18 cellular contexts compared by ENCODE assay signal in genomic region chr3:33426068-33426467, GRCh38. TPM values are rescaled to one million over a fixed set of nuclear protein-coding genes. Genes with fewer than 3 reads are reported as not detected.
DNase-seq lines count a peak whose midpoint lies in the region; ATAC-seq, FAIRE-seq and TF ChIP-seq lines count a peak whose summit lies in the region.
"Had no signal": no experiment of that assay in that cellular context is flagged by ENCODE, and none has a peak within 500 bp of the region (broad histone marks: within the 10 kb centered on the region; RNA-seq: fewer than 3 reads in every experiment).

No MANE protein-coding gene starts in this region.

- TF ChIP-seq RAD21 in H1 (IDR thresholded peaks at IDR 0.05 in 1 of 2, conservative IDR thresholded peaks at IDR 0.05 in 1 of 2; ENCODE audit: low read depth in 2 of 2, low read length in 2 of 2) = no peak

- no peak overlapping the region for H2AK5ac ChIP-seq in H1 (ENCODE audit: low read depth, low read length)

- H3K27ac ChIP-seq in H1 (ENCODE audit: low read depth, low read length) (no peak overlapping the region), gastrocnemius medialis (peak overlapping the region; percentile 27 to 84 (median 78)), GM23248 (no peak overlapping the region)
- H3K27ac ChIP-seq: neutrophil had no signal

- H4K5ac ChIP-seq in H1 (ENCODE audit: insufficient read length, low read depth, low read length) = no peak overlapping the region

- H3K4me3 ChIP-seq in H1 (ENCODE audit: extremely low read depth in 1 of 4, insufficient read depth in 2 of 4, low read depth in 3 of 4, low read length in 4 of 4) (peak overlapping the region in 1 of 4 experiments; percentile 30; a peak in 1 of 8 replicates), gastrocnemius medialis (no peak overlapping the region), GM23248 (no peak overlapping the region)

- TF ChIP-seq POLR2A in H1 (IDR thresholded peaks at IDR 0.05; ENCODE audit: control extremely low read depth in 1 of 2, low read depth in 2 of 2, low read length in 2 of 2) (no peak), gastrocnemius medialis (IDR thresholded peaks at IDR 0.05) (no peak)

- in situ Hi-C loops in gastrocnemius medialis (cut with MboI; ENCODE audit: low sequenced_read_pairs in 4 of 4) = no loop called here
- in situ Hi-C loops in GM23248 (cut with MboI) = no loop called here

- peaks cover 37% of the 10 kb centered on the region for H3K4me1 Mint-ChIP-seq in activated CD4-positive, alpha-beta T cell treated with anti-CD3 and anti-CD28 coated beads, Interleukin-2, amount 10 ng/mL, durations not matched to agents 7 days and 5 days

- H3F3A ChIP-seq in GM23248 (ENCODE audit: insufficient read depth) = no peaks in the 10 kb centered on the region

- H3K36me3 Mint-ChIP-seq in activated CD4-positive, alpha-beta T cell treated with anti-CD3 and anti-CD28 coated beads, Interleukin-2, amount 10 ng/mL, durations not matched to agents 7 days and 5 days (ENCODE audit: low read depth) = peaks cover 26% of the 10 kb centered on the region

- H4K91ac ChIP-seq in H1 (replicated peaks; ENCODE audit: insufficient read length, low read length) = no peak overlapping the region

- no peak overlapping the region for H2BK15ac ChIP-seq in H1 (ENCODE audit: low read length)

- peak; percentile 96 for FAIRE-seq in H1 (lab: Jason Lieb, UNC)
- FAIRE-seq: frontal cortex had no signal

- no peak overlapping the region for H3K4ac ChIP-seq in H1 (replicated peaks; ENCODE audit: insufficient read length, low read depth, low read length)

- H3K36me3 ChIP-seq in H1 (ENCODE audit: control insufficient read depth in 2 of 4, insufficient read depth in 4 of 4, low read length in 3 of 4) (peaks cover 0 to 18% (median 7%) of the 10 kb centered on the region in 4 experiments; a peak in 4 of 8 replicates), gastrocnemius medialis (peaks cover 0 to 15% of the 10 kb centered on the region in 2 donors), GM23248 (ENCODE audit: low read depth) (peaks cover 20% of the 10 kb centered on the region)

- no peak overlapping the region for H4K8ac ChIP-seq in H1 (ENCODE audit: extremely low read depth, insufficient read depth, low read length)

- H2BK5ac ChIP-seq in H1 (ENCODE audit: low read depth, low read length) = no peak overlapping the region

- H3K56ac ChIP-seq in H1 (replicated peaks; ENCODE audit: insufficient read length, low read depth, low read length) = no peak overlapping the region

- 0 out of 2 replicates have a peak, but pooled peaks cover 2% of the 10 kb centered on the region for H3K23me2 ChIP-seq in H1 (ENCODE audit: low read depth, low read length)

- H3K23ac ChIP-seq in H1 (ENCODE audit: insufficient read length) = no peak overlapping the region

- TF ChIP-seq EP300 in H1 (IDR thresholded peaks at IDR 0.05; ENCODE audit: borderline replicate concordance in 1 of 2, low read depth in 2 of 2, low read length in 2 of 2) = peak in 1 of 2 experiments; percentile 59; a peak in 1 of 3 replicates

- peaks cover 10 to 86% of the 10 kb centered on the region in 2 experiments for H3K79me2 ChIP-seq in H1 (ENCODE audit: control insufficient read depth in 1 of 2, insufficient read depth in 2 of 2, low read length in 2 of 2)
- peaks cover 100% of the 10 kb centered on the region for H3K79me2 ChIP-seq in GM23248 (ENCODE audit: insufficient read depth)

- H3K27me3 ChIP-seq in H1 (replicated peaks in 1 of 4; ENCODE audit: control insufficient read depth in 3 of 4, extremely low read depth in 1 of 4, insufficient read depth in 3 of 4, low read length in 3 of 4) (no peaks in the 10 kb centered on the region), gastrocnemius medialis (no peaks in the 10 kb centered on the region), GM23248 (replicated peaks; ENCODE audit: insufficient read depth) (no peaks in the 10 kb centered on the region)
- H3K27me3 ChIP-seq: neutrophil had no signal

- H3K4me1 ChIP-seq in H1 (replicated peaks in 1 of 4; ENCODE audit: control insufficient read depth in 3 of 4, insufficient read depth in 4 of 4, low read length in 3 of 4) (peaks cover 11 to 36% (median 24%) of the 10 kb centered on the region in 4 experiments), gastrocnemius medialis (peaks cover 43 to 54% of the 10 kb centered on the region in 2 donors), GM23248 (ENCODE audit: insufficient read depth) (peaks cover 4% of the 10 kb centered on the region; the same call in 1 of the 2 replicates)

- CTCF ChIA-PET in H1 (lab: Charles Lee; ENCODE audit: partially characterized antibody) = interaction anchor here (0.9 kb wide), 1 partner anchor 14 kb away, joined by 3 read pairs; the partner anchor contains the start of gene UBP1
- CTCF ChIA-PET in activated CD4-positive, alpha-beta T cell treated with anti-CD3 and anti-CD28 coated beads, Interleukin-2, amount 10 ng/mL, durations not matched to agents 7 days and 5 days (lab: Charles Lee) = no interaction called here

- no peaks in the 10 kb centered on the region for H3K9me2 ChIP-seq in GM23248 (ENCODE audit: insufficient read depth)

- TF ChIP-seq CTCF in H1 (IDR thresholded peaks at IDR 0.05; ENCODE audit: control extremely low read depth in 1 of 3, insufficient read depth in 1 of 3, low read depth in 1 of 3, low read length in 3 of 3) (no peak), gastrocnemius medialis (IDR thresholded peaks at IDR 0.05 in 4 of 5, conservative IDR thresholded peaks at IDR 0.05 in 1 of 5) (no peak)

- H3K9me3 ChIP-seq in H1 (ENCODE audit: insufficient read depth in 2 of 2, low read depth in 1 of 2, low read length in 1 of 2) (no peaks in the 10 kb centered on the region), gastrocnemius medialis (no peaks in the 10 kb centered on the region), GM23248 (ENCODE audit: low read depth) (no peaks in the 10 kb centered on the region)
- H3K9me3 ChIP-seq: neutrophil had no signal

- H2BK120ac ChIP-seq in H1 (replicated peaks; ENCODE audit: low read depth, low read length) = no peak overlapping the region

- peaks cover 7% of the 10 kb centered on the region; the same call in 1 of the 2 replicates for H3K79me1 ChIP-seq in H1 (ENCODE audit: low read depth, low read length)

- H3K9me3 Mint-ChIP-seq in activated CD4-positive, alpha-beta T cell treated with anti-CD3 and anti-CD28 coated beads, Interleukin-2, amount 10 ng/mL, durations not matched to agents 7 days and 5 days = peaks cover 6% of the 10 kb centered on the region
- H3K9me3 Mint-ChIP-seq: activated B cell treated with CpG ODN at 0.5 μM for 24 hours; T-helper 1 cell treated with Interleukin-12 subunit alpha and Interleukin-12 subunit beta and Interleukin-4 antibody, amounts not matched to agents 30 μg/mL and 1 μg/mL, for 36 hours had no signal

- POLR2A ChIA-PET in H1 (lab: Charles Lee; ENCODE audit: partially characterized antibody) = interaction anchor here (1.0 to 7.4 kb wide), 2 partner anchors 9 to 14 kb away, joined by 5 to 82 read pairs; partner anchors contain the start of gene UBP1
- POLR2A ChIA-PET in activated CD4-positive, alpha-beta T cell treated with anti-CD3 and anti-CD28 coated beads, Interleukin-2, amount 10 ng/mL, durations not matched to agents 7 days and 5 days (lab: Charles Lee) = no interaction called here

- ATAC-seq in gastrocnemius medialis = no peak
- ATAC-seq in GM18870 (IDR thresholded peaks at IDR 0.05; ENCODE audit: unreplicated experiment) = no peak

- H3K14ac ChIP-seq in H1 (ENCODE audit: insufficient read length) = no peak overlapping the region

- H3K9ac ChIP-seq in H1 (replicated peaks in 1 of 4; ENCODE audit: extremely low read depth in 1 of 4, low read depth in 3 of 4, low read length in 3 of 4) (no peak overlapping the region), GM23248 (no peak overlapping the region)

- intact Hi-C loops in gastrocnemius medialis (cut with DNase I; ENCODE audit: low total_unique reads) = no loop called here

- peaks cover 7 to 16% of the 10 kb centered on the region in 2 experiments for H4K20me1 ChIP-seq in H1 (replicated peaks in 1 of 2; ENCODE audit: control insufficient read depth in 1 of 2, insufficient read depth in 2 of 2, low read length in 2 of 2)
- peaks cover 11% of the 10 kb centered on the region; the same call in 1 of the 2 replicates for H4K20me1 ChIP-seq in GM23248 (ENCODE audit: insufficient read depth)

- H3K27ac Mint-ChIP-seq in activated CD4-positive, alpha-beta T cell treated with anti-CD3 and anti-CD28 coated beads, Interleukin-2, amount 10 ng/mL, durations not matched to agents 7 days and 5 days = no peak overlapping the region
- H3K27ac Mint-ChIP-seq: activated B cell treated with CpG ODN at 0.5 μM for 24 hours; T-helper 1 cell treated with Interleukin-12 subunit alpha and Interleukin-12 subunit beta and Interleukin-4 antibody, amounts not matched to agents 30 μg/mL and 1 μg/mL, for 36 hours had no signal

- no peak overlapping the region for H3K18ac ChIP-seq in H1 (ENCODE audit: extremely low read depth, low read length)

- no peak overlapping the region for H3K4me3 Mint-ChIP-seq in activated CD4-positive, alpha-beta T cell treated with anti-CD3 and anti-CD28 coated beads, Interleukin-2, amount 10 ng/mL, durations not matched to agents 7 days and 5 days
- H3K4me3 Mint-ChIP-seq: activated B cell treated with CpG ODN at 0.5 μM for 24 hours; T-helper 1 cell treated with Interleukin-12 subunit alpha and Interleukin-12 subunit beta and Interleukin-4 antibody, amounts not matched to agents 30 μg/mL and 1 μg/mL, for 36 hours had no signal

- H2AFZ ChIP-seq in H1 (ENCODE audit: low read length) (no peak overlapping the region), GM23248 (no peak overlapping the region)

- no peaks in the 10 kb centered on the region for H3K27me3 Mint-ChIP-seq in activated CD4-positive, alpha-beta T cell treated with anti-CD3 and anti-CD28 coated beads, Interleukin-2, amount 10 ng/mL, durations not matched to agents 7 days and 5 days
- H3K27me3 Mint-ChIP-seq: activated B cell treated with CpG ODN at 0.5 μM for 24 hours had no signal

- peak; percentile 55 for DNase-seq in NCI-H2107 treated with DMSO at 0.1 percent for 48 hours (lab: John Stamatoyannopoulos, UW; ENCODE audit: unreplicated experiment)
- no peak for DNase-seq in NCI-H2107 (lab: John Stamatoyannopoulos, UW)
- DNase-seq in NCI-H345 (lab: John Stamatoyannopoulos, UW) = peak; percentile 93
- no peak for DNase-seq in H1 (ENCODE audit: low read depth in 1 of 2, low spot score in 2 of 2)
- DNase-seq in gastrocnemius medialis = no peak
- no peak for DNase-seq in GM23248
- DNase-seq in activated CD4-positive, alpha-beta T cell treated with anti-CD3 and anti-CD28 coated beads, Interleukin-2, amount 10 ng/mL, durations not matched to agents 7 days and 5 days = no peak
- DNase-seq: activated B cell treated with CpG ODN at 0.5 μM for 24 hours; activated effector memory CD4-positive, alpha-beta T cell treated with Interleukin-2 at 50 U/mL for 16 hours; amniotic stem cell; DND-41; Karpas-422; NCI-H1694; stimulated activated naive CD4-positive, alpha-beta T cell had no signal

- no peak overlapping the region for H2BK20ac ChIP-seq in H1 (ENCODE audit: low read length)

- peak overlapping the region; percentile 38 to 50; a peak in 3 of 4 replicates for H3K4me2 ChIP-seq in H1 (ENCODE audit: insufficient read depth in 1 of 2, low read depth in 2 of 2, low read length in 2 of 2)
- H3K4me2 ChIP-seq in GM23248 (ENCODE audit: unreplicated experiment) = no peak overlapping the region

- H2BK12ac ChIP-seq in H1 (ENCODE audit: low read depth, low read length) = no peak overlapping the region

- WGBS in H1 (ENCODE audit: extremely low coverage in 1 of 2, insufficient coverage in 1 of 2, insufficient read length in 1 of 2, insufficient replicate concordance in 2 of 2, low coverage in 1 of 2, low lambda C conversion rate in 2 of 2, missing lambda C conversion rate in 1 of 2), 2 experiments = 4% methylated on average over 1 of the region's 1 CpG; no CpG with 5 or more reads in 1 of the 2 experiments
- WGBS in GM23248 (ENCODE audit: low coverage in 1 of 2, low lambda C conversion rate in 2 of 2, missing lambda C conversion rate in 2 of 2), 2 experiments = 54 to 62% methylated on average over 1 of the region's 1 CpG

RNA-seq across cellular contexts. Expression of gene UBP1, which starts 14.1 kb away (rescaled TPM):
- total RNA-seq in H1 (2021; fragmentation: NEBNext Ultra II Directional; extraction: Animal tissue kit (Norgen Biotek cat#: 25700)) = 64.5 and 71.9 TPM in 2 replicates
- 41.4 and 47.3 TPM in 2 replicates for polyA plus RNA-seq in H1 (2011; rRNA removed)
- 71.8 TPM for polyA plus RNA-seq in H1 (2011; cell fraction: cytosol; rRNA removed)
- 165 TPM for polyA plus RNA-seq in H1 (2011; cell fraction: nucleus; rRNA removed)
- polyA plus RNA-seq in H1 (2012, experiment 1 of 2) = 54.7 to 73.7 TPM (median 62.4 TPM) in 4 replicates
- polyA plus RNA-seq in H1 (2012, experiment 2 of 2) = 7.3 TPM
- polyA plus RNA-seq in H1 (2013, experiment 1 of 2) = 68.1 TPM
- 61.2 TPM for polyA plus RNA-seq in H1 (2013, experiment 2 of 2)
- polyA minus RNA-seq in H1 (2011; rRNA and poly(A)+ RNA removed) = 92.7 and 99.5 TPM in 2 replicates
- 58.2 TPM for polyA minus RNA-seq in H1 (2011; cell fraction: cytosol; rRNA and poly(A)+ RNA removed)
- 124 TPM for polyA minus RNA-seq in H1 (2011; cell fraction: nucleus; rRNA and poly(A)+ RNA removed)
- 10 to 100 TPM; 19.1 to 28.9 (median 24.2) TPM for total RNA-seq in gastrocnemius medialis
- 27.4 and 38.7 TPM in 2 replicates for total RNA-seq in GM23248 (2014; rRNA removed; shearing (Covaris generic))
- polyA plus RNA-seq in GM23248 (2016; fragmentation: Nextera tagmentation; extraction: Ambion mirVana) = 12.5 and 13.3 TPM in 2 replicates
- 10 to 100 TPM; 63.2 to 76.3 TPM for total RNA-seq in activated CD4-positive, alpha-beta T cell treated with anti-CD3 and anti-CD28 coated beads, Interleukin-2, amount 10 ng/mL, durations not matched to agents 7 days and 5 days

Comparison
In these comparisons a context has a peak if more than half of its experiments do, and no peak if none do; other contexts are left out.
1. DNase-seq: peak in NCI-H2107 treated with DMSO at 0.1 percent for 48 hours (single experiment) and NCI-H345 (single experiment); none in NCI-H2107 (single experiment), H1 (0 of 2), gastrocnemius medialis (0 of 2), GM23248 (single experiment) and activated CD4-positive, alpha-beta T cell treated with anti-CD3 and anti-CD28 coated beads, Interleukin-2, amount 10 ng/mL, durations not matched to agents 7 days and 5 days (single experiment).
2. H3K27ac ChIP-seq: peak in gastrocnemius medialis (4 of 4); none in H1 (single experiment) and GM23248 (single experiment).